In genomic region chr11:33195391-33196190, GRCh38 we compare ENCODE assay signal across 14 cellular contexts. TPM values are rescaled to one million over a fixed set of nuclear protein-coding genes. Genes with fewer than 3 reads are reported as not detected.
A peak's percentile ranks its signal among the peaks of the same experiment; 100 is the strongest.
DNase-seq lines count a peak whose midpoint lies in the region; ATAC-seq and TF ChIP-seq lines count a peak whose summit lies in the region.
"Had no signal": no experiment of that assay in that cellular context is flagged by ENCODE, and none has a peak within 500 bp of the region (broad histone marks: within the 10 kb centered on the region; RNA-seq: fewer than 3 reads in every experiment).

No MANE protein-coding gene starts in this region.

- H3F3A ChIP-seq in smooth muscle cell (ENCODE audit: low read depth): no peaks in the 10 kb centered on the region

- H2AFZ ChIP-seq in hepatocyte (peak overlapping the region; percentile 14), smooth muscle cell (ENCODE audit: low read depth) (peak overlapping the region; percentile 68)

- H3K4me3 ChIP-seq in hepatocyte: no peak overlapping the region
- no peak overlapping the region for H3K4me3 ChIP-seq in smooth muscle cell
- H3K4me3 ChIP-seq: A549, SJSA1 had no signal

- H3K4me2 ChIP-seq in hepatocyte (no peak overlapping the region), smooth muscle cell (no peak overlapping the region)
- H3K4me2 ChIP-seq: A549 had no signal

- no peaks in the 10 kb centered on the region for H3K9me3 ChIP-seq in hepatocyte (ENCODE audit: low read depth)
- no peaks in the 10 kb centered on the region for H3K9me3 ChIP-seq in smooth muscle cell (replicated peaks; ENCODE audit: low read depth)
- H3K9me3 ChIP-seq: A549, SJSA1 had no signal

- H3K79me2 ChIP-seq in hepatocyte (no peaks in the 10 kb centered on the region), smooth muscle cell (ENCODE audit: low read depth) (no peaks in the 10 kb centered on the region)

- no peak for TF ChIP-seq POLR2A in erythroblast (IDR thresholded peaks at IDR 0.05; ENCODE audit: low read length)

- no peak overlapping the region for H3K9ac ChIP-seq in smooth muscle cell (ENCODE audit: low read depth)

- H3K9me2 ChIP-seq in hepatocyte (replicated peaks; ENCODE audit: insufficient read depth): no peaks in the 10 kb centered on the region

- no peak for ATAC-seq in GM21786 (IDR thresholded peaks at IDR 0.05; ENCODE audit: unreplicated experiment)
- ATAC-seq: A549, foreskin keratinocyte, left ventricle myocardium superior had no signal

- WGBS in hepatocyte (ENCODE audit: low lambda C conversion rate, missing lambda C conversion rate): 44% methylated on average over 4 of the region's 4 CpGs
- WGBS in smooth muscle cell (ENCODE audit: low lambda C conversion rate): 45% methylated on average over 4 of the region's 4 CpGs

- TF ChIP-seq CTCF in hepatocyte (IDR thresholded peaks at IDR 0.05; ENCODE audit: poor library complexity) (no peak), smooth muscle cell (IDR thresholded peaks at IDR 0.05; ENCODE audit: borderline replicate concordance, insufficient read depth, poor library complexity, severe bottlenecking) (no peak)

- no peaks in the 10 kb centered on the region for H4K20me1 ChIP-seq in hepatocyte (ENCODE audit: insufficient read depth, poor library complexity, severe bottlenecking)
- H4K20me1 ChIP-seq in smooth muscle cell (ENCODE audit: low read depth): no peaks in the 10 kb centered on the region

- H3K27me3 ChIP-seq in hepatocyte (no peaks in the 10 kb centered on the region), smooth muscle cell (ENCODE audit: low read depth) (no peaks in the 10 kb centered on the region)
- H3K27me3 ChIP-seq: foreskin keratinocyte, SJSA1 had no signal

- H3K36me3 ChIP-seq in hepatocyte (replicated peaks; ENCODE audit: insufficient read depth, low read depth) (no peaks in the 10 kb centered on the region), smooth muscle cell (ENCODE audit: low read depth) (no peaks in the 10 kb centered on the region)
- H3K36me3 ChIP-seq: SJSA1 had no signal

- H3K27ac ChIP-seq in hepatocyte (peak overlapping the region; percentile 6), smooth muscle cell (ENCODE audit: low read depth) (no peak overlapping the region)
- H3K27ac ChIP-seq: A549, foreskin keratinocyte, SJSA1 had no signal

- DNase-seq in NCI-H2081 (lab: John Stamatoyannopoulos, UW): peak; percentile 19 to 51
- no peak for DNase-seq in NCI-H2081 treated with DMSO at 0.1 percent for 48 hours (lab: John Stamatoyannopoulos, UW)
- DNase-seq in SK-MEL-5 (ENCODE audit: low read depth, low spot score): peak; percentile 92
- no peak for DNase-seq in hepatocyte (ENCODE audit: low spot score)
- DNase-seq in smooth muscle cell (lab: John Stamatoyannopoulos, UW; ENCODE audit: unreplicated experiment): no peak
- DNase-seq in mucosa of gallbladder (ENCODE audit: low spot score): no peak
- no peak for DNase-seq in erythroblast (lab: John Stamatoyannopoulos, UW)
- DNase-seq: activated CD4-positive, CD25-positive, alpha-beta regulatory T cell treated with anti-CD3 and anti-CD28 coated beads, Interleukin-2, amount 50 U/mL, for 72 hours; central memory CD4-positive, alpha-beta T cell; foreskin keratinocyte; left ventricle myocardium superior had no signal

- H3K4me1 ChIP-seq in hepatocyte (ENCODE audit: insufficient read depth) (peaks cover 8% of the 10 kb centered on the region), smooth muscle cell (ENCODE audit: low read depth) (peaks cover 14% of the 10 kb centered on the region)
- H3K4me1 ChIP-seq: A549, foreskin keratinocyte had no signal

- in situ Hi-C loops in SK-MEL-5 (cut with HindIII; ENCODE audit: low pct_unique_long_range_greater_than_20kb, low sequenced_read_pairs): no loop called here

RNA-seq across cellular contexts. Expression of gene CSTF3, which starts 34.3 kb away (rescaled TPM):
- 18.8 and 19.0 TPM in 2 replicates for total RNA-seq in SK-MEL-5 (2014; rRNA removed; shearing (Covaris generic))
- 22.5 and 24.1 TPM in 2 replicates for polyA plus RNA-seq in SK-MEL-5 (2015; cell fraction: cytosol; rRNA removed)
- polyA plus RNA-seq in SK-MEL-5 (2015; cell fraction: nucleus; rRNA removed): 112 and 134 TPM in 2 replicates
- total RNA-seq in hepatocyte (33.0 TPM in 2 replicates), smooth muscle cell (25.9 and 36.8 TPM in 2 replicates), mucosa of gallbladder (21.4 TPM)
- polyA plus RNA-seq in hepatocyte (35.6 and 39.7 TPM in 2 replicates), smooth muscle cell (30.4 and 31.0 TPM in 2 replicates)

Comparison
In these comparisons a context has a peak if more than half of its experiments do, and no peak if none do; other contexts are left out.
1. DNase-seq: peak in NCI-H2081 (2 of 2) and SK-MEL-5 (single experiment); none in NCI-H2081 treated with DMSO at 0.1 percent for 48 hours (single experiment), hepatocyte (single experiment), smooth muscle cell (single experiment), mucosa of gallbladder (single experiment) and erythroblast (0 of 2).